In the genomic region with DNA sequence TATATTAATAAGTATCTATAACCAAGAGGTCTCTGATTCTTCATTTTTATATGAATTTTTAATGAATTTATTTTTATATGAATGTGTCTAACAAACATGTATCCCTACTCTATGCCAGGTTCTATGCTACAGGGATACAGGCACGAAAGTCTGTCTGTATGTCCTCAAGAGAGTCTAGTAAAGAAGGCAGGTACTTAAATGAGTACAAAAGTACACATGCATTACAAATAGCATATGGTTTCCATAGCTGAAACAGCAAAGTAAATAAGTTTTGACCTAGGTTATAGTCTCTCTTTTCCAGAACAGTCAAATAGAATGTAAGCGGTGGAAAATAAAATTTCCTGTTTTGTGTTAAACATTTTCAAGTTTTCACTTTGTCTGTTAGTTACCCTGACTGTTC, we compare ENCODE assay signal across 1 cellular context.
TF ChIP-seq lines count a peak whose summit lies in the region.

No MANE protein-coding gene starts in this region.

TF ChIP-seq in HCT116, 20 proteins besides CTCF, POLR2A, EP300 and RAD21:
- TF ChIP-seq SP1 (IDR thresholded peaks at IDR 0.05; ENCODE audit: low read depth) = no peak
- no peak for TF ChIP-seq FOSL1 (IDR thresholded peaks at IDR 0.05; ENCODE audit: low read depth)
- TF ChIP-seq EZH2phosphoT487 (IDR thresholded peaks at IDR 0.05; ENCODE audit: borderline replicate concordance) = no peak
- no peak for TF ChIP-seq EGR1 (IDR thresholded peaks at IDR 0.05; ENCODE audit: low read depth)
- TF ChIP-seq, protein P1, sequence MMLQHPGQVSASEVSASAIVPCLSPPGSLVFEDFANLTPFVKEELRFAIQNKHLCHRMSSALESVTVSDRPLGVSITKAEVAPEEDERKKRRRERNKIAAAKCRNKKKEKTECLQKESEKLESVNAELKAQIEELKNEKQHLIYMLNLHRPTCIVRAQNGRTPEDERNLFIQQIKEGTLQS (IDR thresholded peaks at IDR 0.05) = no peak
- TF ChIP-seq CEBPB (IDR thresholded peaks at IDR 0.05; ENCODE audit: low read depth) = no peak
- TF ChIP-seq ELF1 (IDR thresholded peaks at IDR 0.05; ENCODE audit: borderline replicate concordance, low read depth) = no peak
- TF ChIP-seq, protein P2, sequence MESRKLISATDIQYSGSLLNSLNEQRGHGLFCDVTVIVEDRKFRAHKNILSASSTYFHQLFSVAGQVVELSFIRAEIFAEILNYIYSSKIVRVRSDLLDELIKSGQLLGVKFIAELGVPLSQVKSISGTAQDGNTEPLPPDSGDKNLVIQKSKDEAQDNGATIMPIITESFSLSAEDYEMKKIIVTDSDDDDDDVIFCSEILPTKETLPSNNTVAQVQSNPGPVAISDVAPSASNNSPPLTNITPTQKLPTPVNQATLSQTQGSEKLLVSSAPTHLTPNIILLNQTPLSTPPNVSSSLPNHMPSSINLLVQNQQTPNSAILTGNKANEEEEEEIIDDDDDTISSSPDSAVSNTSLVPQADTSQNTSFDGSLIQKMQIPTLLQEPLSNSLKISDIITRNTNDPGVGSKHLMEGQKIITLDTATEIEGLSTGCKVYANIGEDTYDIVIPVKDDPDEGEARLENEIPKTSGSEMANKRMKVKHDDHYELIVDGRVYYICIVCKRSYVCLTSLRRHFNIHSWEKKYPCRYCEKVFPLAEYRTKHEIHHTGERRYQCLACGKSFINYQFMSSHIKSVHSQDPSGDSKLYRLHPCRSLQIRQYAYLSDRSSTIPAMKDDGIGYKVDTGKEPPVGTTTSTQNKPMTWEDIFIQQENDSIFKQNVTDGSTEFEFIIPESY (IDR thresholded peaks at IDR 0.05; ENCODE audit: extremely low read depth, insufficient replicate concordance, low read length) = no peak
- no peak for TF ChIP-seq CBX3 (IDR thresholded peaks at IDR 0.05; ENCODE audit: low read depth)
- no peak for TF ChIP-seq JUND (IDR thresholded peaks at IDR 0.05)
- no peak for TF ChIP-seq SRF (IDR thresholded peaks at IDR 0.05; ENCODE audit: low read depth)
- no peak for TF ChIP-seq ZNF274 (IDR thresholded peaks at IDR 0.05; ENCODE audit: low read depth, low read length)
- TF ChIP-seq SIN3A (IDR thresholded peaks at IDR 0.05; ENCODE audit: low read depth) = no peak
- TF ChIP-seq EZH2 (IDR thresholded peaks at IDR 0.05) = no peak
- TF ChIP-seq, protein P3, sequence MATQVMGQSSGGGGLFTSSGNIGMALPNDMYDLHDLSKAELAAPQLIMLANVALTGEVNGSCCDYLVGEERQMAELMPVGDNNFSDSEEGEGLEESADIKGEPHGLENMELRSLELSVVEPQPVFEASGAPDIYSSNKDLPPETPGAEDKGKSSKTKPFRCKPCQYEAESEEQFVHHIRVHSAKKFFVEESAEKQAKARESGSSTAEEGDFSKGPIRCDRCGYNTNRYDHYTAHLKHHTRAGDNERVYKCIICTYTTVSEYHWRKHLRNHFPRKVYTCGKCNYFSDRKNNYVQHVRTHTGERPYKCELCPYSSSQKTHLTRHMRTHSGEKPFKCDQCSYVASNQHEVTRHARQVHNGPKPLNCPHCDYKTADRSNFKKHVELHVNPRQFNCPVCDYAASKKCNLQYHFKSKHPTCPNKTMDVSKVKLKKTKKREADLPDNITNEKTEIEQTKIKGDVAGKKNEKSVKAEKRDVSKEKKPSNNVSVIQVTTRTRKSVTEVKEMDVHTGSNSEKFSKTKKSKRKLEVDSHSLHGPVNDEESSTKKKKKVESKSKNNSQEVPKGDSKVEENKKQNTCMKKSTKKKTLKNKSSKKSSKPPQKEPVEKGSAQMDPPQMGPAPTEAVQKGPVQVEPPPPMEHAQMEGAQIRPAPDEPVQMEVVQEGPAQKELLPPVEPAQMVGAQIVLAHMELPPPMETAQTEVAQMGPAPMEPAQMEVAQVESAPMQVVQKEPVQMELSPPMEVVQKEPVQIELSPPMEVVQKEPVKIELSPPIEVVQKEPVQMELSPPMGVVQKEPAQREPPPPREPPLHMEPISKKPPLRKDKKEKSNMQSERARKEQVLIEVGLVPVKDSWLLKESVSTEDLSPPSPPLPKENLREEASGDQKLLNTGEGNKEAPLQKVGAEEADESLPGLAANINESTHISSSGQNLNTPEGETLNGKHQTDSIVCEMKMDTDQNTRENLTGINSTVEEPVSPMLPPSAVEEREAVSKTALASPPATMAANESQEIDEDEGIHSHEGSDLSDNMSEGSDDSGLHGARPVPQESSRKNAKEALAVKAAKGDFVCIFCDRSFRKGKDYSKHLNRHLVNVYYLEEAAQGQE (IDR thresholded peaks at IDR 0.05; ENCODE audit: low read depth) = no peak
- TF ChIP-seq YY1 (IDR thresholded peaks at IDR 0.05; ENCODE audit: extremely low read depth, insufficient replicate concordance, low read depth, low read length) = no peak
- no peak for TF ChIP-seq ZFX (IDR thresholded peaks at IDR 0.05)
- no peak for TF ChIP-seq POLR2AphosphoS5 (IDR thresholded peaks at IDR 0.05; ENCODE audit: low read depth, low read length)
- TF ChIP-seq, protein P4, sequence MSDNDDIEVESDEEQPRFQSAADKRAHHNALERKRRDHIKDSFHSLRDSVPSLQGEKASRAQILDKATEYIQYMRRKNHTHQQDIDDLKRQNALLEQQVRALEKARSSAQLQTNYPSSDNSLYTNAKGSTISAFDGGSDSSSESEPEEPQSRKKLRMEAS (IDR thresholded peaks at IDR 0.05) = no peak
